ENCODE assay signal across 21 cellular contexts in genomic region chr4:153413827-153414226, GRCh38.
"Had no signal": no experiment of that assay in that cellular context is flagged by ENCODE, and none has a peak within 500 bp of the region (broad histone marks: within the 10 kb centered on the region; RNA-seq: fewer than 3 reads in every experiment).

No MANE protein-coding gene starts in this region.

- H3K4me3 ChIP-seq: cardiac muscle cell, dorsolateral prefrontal cortex, left lung, psoas muscle, thoracic aorta, uterus had no signal

- H3K4me1 Mint-ChIP-seq: natural killer cell; stimulated activated effector memory CD8-positive, alpha-beta T cell treated with anti-CD3 and anti-CD28 coated beads, Interleukin-12 subunit alpha, Interleukin-12 subunit beta, amount 100 ng/mL, for 72 hours had no signal

- H3K27me3 ChIP-seq: cardiac muscle cell, dorsolateral prefrontal cortex, left lung, uterus had no signal

- H3K27ac ChIP-seq: cardiac muscle cell, dorsolateral prefrontal cortex, left lung, psoas muscle, thoracic aorta, uterus had no signal

- H3K9me3 ChIP-seq: left lung, psoas muscle, thoracic aorta, uterus had no signal

- H3K9me3 Mint-ChIP-seq: activated T-cell treated with anti-CD3 and anti-CD28 coated beads, Interleukin-2, amount 50 U/mL, for 24 hours; natural killer cell; stimulated activated effector memory CD8-positive, alpha-beta T cell treated with anti-CD3 and anti-CD28 coated beads, Interleukin-12 subunit alpha, Interleukin-12 subunit beta, amount 100 ng/mL, for 72 hours had no signal

- FAIRE-seq: endometrium, kidney had no signal

- H3K36me3 ChIP-seq: cardiac muscle cell, left lung, thoracic aorta, uterus had no signal

- H3K4me1 ChIP-seq: left lung, uterus had no signal

- DNase-seq: activated CD4-positive, alpha-beta T cell treated with anti-CD3 and anti-CD28 coated beads, Interleukin-2, amount 50 U/mL, for 48 hours; activated naive CD4-positive, alpha-beta T cell treated with anti-CD3 and anti-CD28 coated beads, Interleukin-2, amount 50 U/mL, for 16 hours; activated T-cell treated with anti-CD3 and anti-CD28 coated beads, Interleukin-2, amount 50 U/mL, for 24 hours; dorsolateral prefrontal cortex; hippocampal formation; kidney; left lung; mammary epithelial cell; natural killer cell; psoas muscle; stimulated activated CD4-positive, alpha-beta T cell treated with anti-CD3 and anti-CD28 coated beads, Interleukin-12 subunit alpha, Interleukin-12 subunit beta, amount 100 ng/mL, for 4 hours; stimulated activated CD4-positive, alpha-beta T cell treated with anti-CD3 and anti-CD28 coated beads, Interleukin-2, amount 100 ng/mL, for 24 hours; T-helper 1 cell; T1000; uterus had no signal

- H3K4me3 Mint-ChIP-seq: activated T-cell treated with anti-CD3 and anti-CD28 coated beads, Interleukin-2, amount 50 U/mL, for 24 hours; natural killer cell; stimulated activated effector memory CD8-positive, alpha-beta T cell treated with anti-CD3 and anti-CD28 coated beads, Interleukin-12 subunit alpha, Interleukin-12 subunit beta, amount 100 ng/mL, for 72 hours had no signal

- H3K36me3 Mint-ChIP-seq: natural killer cell; stimulated activated effector memory CD8-positive, alpha-beta T cell treated with anti-CD3 and anti-CD28 coated beads, Interleukin-12 subunit alpha, Interleukin-12 subunit beta, amount 100 ng/mL, for 72 hours had no signal

- ATAC-seq: esophagus mucosa; left lung; natural killer cell; psoas muscle; sciatic nerve; stimulated activated effector memory CD8-positive, alpha-beta T cell treated with anti-CD3 and anti-CD28 coated beads, Interleukin-12 subunit alpha, Interleukin-12 subunit beta, amount 100 ng/mL, for 72 hours had no signal

- H3K27me3 Mint-ChIP-seq: activated T-cell treated with anti-CD3 and anti-CD28 coated beads, Interleukin-2, amount 50 U/mL, for 24 hours had no signal

- H3K27ac Mint-ChIP-seq: activated T-cell treated with anti-CD3 and anti-CD28 coated beads, Interleukin-2, amount 50 U/mL, for 24 hours; natural killer cell; stimulated activated effector memory CD8-positive, alpha-beta T cell treated with anti-CD3 and anti-CD28 coated beads, Interleukin-12 subunit alpha, Interleukin-12 subunit beta, amount 100 ng/mL, for 72 hours had no signal
